In genomic region chr13:82664183-82664582, GRCh38 we compare ENCODE assay signal across 3 cellular contexts.
"Had no signal": no experiment of that assay in that cellular context is flagged by ENCODE, and none has a peak within 500 bp of the region (broad histone marks: within the 10 kb centered on the region; RNA-seq: fewer than 3 reads in every experiment).

No MANE protein-coding gene starts in this region.

- ATAC-seq: GM12878 had no signal

- H3K4me3 ChIP-seq: GM12878 had no signal

- DNase-seq: GDM1, GF-D8 had no signal
